ENCODE assay signal across 1 cellular context in genomic region chr6:142188341-142188740, GRCh38.
TF ChIP-seq lines count a peak whose summit lies in the region.

No MANE protein-coding gene starts in this region.

TF ChIP-seq in HepG2, 621 proteins besides CTCF, POLR2A, EP300 and RAD21:
- TF ChIP-seq ZBTB33 (CRISPR knock-in tag; IDR thresholded peaks at IDR 0.05) = peak; percentile 96
TF ChIP-seq in HepG2: peak in this region for 1; not testable (repeated sequence) for 620.
